ENCODE assay signal across 20 cellular contexts in the genomic region with DNA sequence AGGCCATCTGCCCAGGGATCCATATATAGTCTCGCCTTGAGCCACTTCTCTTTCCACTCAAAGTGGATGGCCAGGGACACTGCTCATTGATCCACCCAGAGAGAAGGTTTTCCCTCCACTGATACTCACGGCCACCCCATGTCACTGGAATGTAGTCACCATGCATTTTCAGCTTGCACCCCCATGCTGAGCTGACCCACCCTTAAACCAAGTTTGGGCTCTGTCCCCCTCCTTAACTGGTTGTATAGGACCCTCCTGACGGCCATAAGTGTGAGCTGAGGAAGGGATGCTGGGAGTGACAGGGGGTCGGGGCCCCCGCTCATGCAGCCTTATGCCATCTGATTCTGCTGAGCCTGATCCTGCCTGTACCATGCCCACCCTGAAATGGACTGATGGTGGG. TPM values are rescaled to one million over a fixed set of nuclear protein-coding genes. Genes with fewer than 3 reads are reported as not detected.
DNase-seq lines count a peak whose midpoint lies in the region; ATAC-seq, FAIRE-seq and TF ChIP-seq lines count a peak whose summit lies in the region.
"Had no signal": no experiment of that assay in that cellular context is flagged by ENCODE, and none has a peak within 500 bp of the region (broad histone marks: within the 10 kb centered on the region; RNA-seq: fewer than 3 reads in every experiment).

No MANE protein-coding gene starts in this region.

- peaks cover 13% of the 10 kb centered on the region for H3K36me3 Mint-ChIP-seq in T-helper 1 cell treated with Interleukin-12 subunit alpha and Interleukin-12 subunit beta and Interleukin-4 antibody, amounts not matched to agents 30 μg/mL and 1 μg/mL, for 36 hours (ENCODE audit: low read depth)
- H3K36me3 Mint-ChIP-seq in astrocyte (ENCODE audit: low read depth, unreplicated experiment) (peaks cover 5% of the 10 kb centered on the region), neural progenitor cell (no peaks in the 10 kb centered on the region)

- H3K4me3 ChIP-seq in astrocyte (ENCODE audit: insufficient read depth, low read depth, low read length) (no peak overlapping the region), neural progenitor cell (no peak overlapping the region)
- H3K4me3 ChIP-seq: A549, GM23338 had no signal

- no peak for TF ChIP-seq CTCF in astrocyte (IDR thresholded peaks at IDR 0.05; ENCODE audit: insufficient read depth, low read depth, low read length)
- TF ChIP-seq CTCF in neural progenitor cell (IDR thresholded peaks at IDR 0.05) = no peak

- H3K27ac Mint-ChIP-seq in T-helper 1 cell treated with Interleukin-12 subunit alpha and Interleukin-12 subunit beta and Interleukin-4 antibody, amounts not matched to agents 30 μg/mL and 1 μg/mL, for 36 hours = peak overlapping the region; percentile 39
- H3K27ac Mint-ChIP-seq in astrocyte (ENCODE audit: unreplicated experiment) = peak overlapping the region; percentile 71
- H3K27ac Mint-ChIP-seq in neural progenitor cell = peak overlapping the region; percentile 27
- H3K27ac Mint-ChIP-seq in stimulated activated naive CD8-positive, alpha-beta T cell treated with anti-CD3 and anti-CD28 coated beads, Interleukin-15, amount 100 ng/mL, for 72 hours = peak overlapping the region in 1 of 2 donors; percentile 55
- H3K27ac Mint-ChIP-seq: CD4-positive, alpha-beta T cell; GM23338 had no signal

- H3K79me2 ChIP-seq in astrocyte (ENCODE audit: insufficient read depth, low read length) = no peaks in the 10 kb centered on the region
- no peaks in the 10 kb centered on the region for H3K79me2 ChIP-seq in neural progenitor cell (ENCODE audit: low read depth)

- DNase-seq in T-helper 1 cell (no peak), astrocyte (ENCODE audit: low read depth) (no peak), neural progenitor cell (ENCODE audit: low spot score) (no peak), kidney tubule cell (ENCODE audit: low spot score) (no peak)
- no peak for DNase-seq in stimulated activated naive CD8-positive, alpha-beta T cell treated with anti-CD3 and anti-CD28 coated beads, Interleukin-15, amount 100 ng/mL, for 72 hours
- DNase-seq in stimulated activated CD4-positive, alpha-beta T cell treated with anti-CD3 and anti-CD28 coated beads, Interleukin-2, amount 100 ng/mL, for 24 hours = no peak
- DNase-seq: AML-193; Caco-2; CD4-positive, alpha-beta T cell; DMS79; GF-D8; HCEC 1CT had no signal

- H3K4me1 ChIP-seq in astrocyte (ENCODE audit: insufficient read depth, low read length) (peaks cover 5% of the 10 kb centered on the region), neural progenitor cell (peaks cover 16% of the 10 kb centered on the region)
- H3K4me1 ChIP-seq: A549, Caco-2 had no signal

- H3K27ac ChIP-seq in astrocyte (ENCODE audit: low read depth, low read length) = no peak overlapping the region
- no peak overlapping the region for H3K27ac ChIP-seq in neural progenitor cell
- H3K27ac ChIP-seq: 22Rv1, A549, C4-2B, HL-60 had no signal

- H3K4me1 Mint-ChIP-seq in T-helper 1 cell treated with Interleukin-12 subunit alpha and Interleukin-12 subunit beta and Interleukin-4 antibody, amounts not matched to agents 30 μg/mL and 1 μg/mL, for 36 hours (ENCODE audit: low read depth) = peaks cover 14% of the 10 kb centered on the region
- H3K4me1 Mint-ChIP-seq in astrocyte (ENCODE audit: low read depth, unreplicated experiment) = peaks cover 8% of the 10 kb centered on the region
- peaks cover 29% of the 10 kb centered on the region for H3K4me1 Mint-ChIP-seq in neural progenitor cell
- H3K4me1 Mint-ChIP-seq in stimulated activated naive CD8-positive, alpha-beta T cell treated with anti-CD3 and anti-CD28 coated beads, Interleukin-15, amount 100 ng/mL, for 72 hours = peaks cover 6% of the 10 kb centered on the region

- H3K9ac ChIP-seq in astrocyte (ENCODE audit: low read length) (no peak overlapping the region), neural progenitor cell (no peak overlapping the region)

- H3K36me3 ChIP-seq in astrocyte (ENCODE audit: insufficient read depth, low read length) = no peaks in the 10 kb centered on the region
- no peaks in the 10 kb centered on the region for H3K36me3 ChIP-seq in neural progenitor cell

- FAIRE-seq in astrocyte (lab: Jason Lieb, UNC) = no peak
- FAIRE-seq: A549, D721Med, H54 had no signal

- H3K27me3 ChIP-seq in astrocyte (ENCODE audit: insufficient read depth, low read length) = no peaks in the 10 kb centered on the region
- no peaks in the 10 kb centered on the region for H3K27me3 ChIP-seq in neural progenitor cell

- H2AFZ ChIP-seq in astrocyte (ENCODE audit: low read depth, low read length) = no peak overlapping the region
- no peak overlapping the region for H2AFZ ChIP-seq in neural progenitor cell (replicated peaks)
- H2AFZ ChIP-seq: GM23338 had no signal

- no peak overlapping the region for H3K4me2 ChIP-seq in astrocyte (ENCODE audit: low read length)
- H3K4me2 ChIP-seq in neural progenitor cell = no peak overlapping the region
- H3K4me2 ChIP-seq: A549, GM23338 had no signal

- no peaks in the 10 kb centered on the region for H3K27me3 Mint-ChIP-seq in T-helper 1 cell treated with Interleukin-12 subunit alpha and Interleukin-12 subunit beta and Interleukin-4 antibody, amounts not matched to agents 30 μg/mL and 1 μg/mL, for 36 hours (ENCODE audit: low read depth)
- peaks cover 13% of the 10 kb centered on the region for H3K27me3 Mint-ChIP-seq in astrocyte (ENCODE audit: low read depth, unreplicated experiment)
- H3K27me3 Mint-ChIP-seq in neural progenitor cell (ENCODE audit: insufficient read depth, low read depth) = peaks cover 18% of the 10 kb centered on the region
- no peaks in the 10 kb centered on the region for H3K27me3 Mint-ChIP-seq in stimulated activated naive CD8-positive, alpha-beta T cell treated with anti-CD3 and anti-CD28 coated beads, Interleukin-15, amount 100 ng/mL, for 72 hours
- H3K27me3 Mint-ChIP-seq: CD4-positive, alpha-beta T cell had no signal

- no peaks in the 10 kb centered on the region for H3K9me3 Mint-ChIP-seq in T-helper 1 cell treated with Interleukin-12 subunit alpha and Interleukin-12 subunit beta and Interleukin-4 antibody, amounts not matched to agents 30 μg/mL and 1 μg/mL, for 36 hours
- H3K9me3 Mint-ChIP-seq in astrocyte (ENCODE audit: unreplicated experiment) (no peaks in the 10 kb centered on the region), neural progenitor cell (no peaks in the 10 kb centered on the region)
- H3K9me3 Mint-ChIP-seq in stimulated activated naive CD8-positive, alpha-beta T cell treated with anti-CD3 and anti-CD28 coated beads, Interleukin-15, amount 100 ng/mL, for 72 hours = no peaks in the 10 kb centered on the region
- H3K9me3 Mint-ChIP-seq: CD4-positive, alpha-beta T cell; GM23338 had no signal

- no peaks in the 10 kb centered on the region for H4K20me1 ChIP-seq in astrocyte (ENCODE audit: insufficient read depth, low read length)
- no peaks in the 10 kb centered on the region for H4K20me1 ChIP-seq in neural progenitor cell (ENCODE audit: low read depth)

- H3K4me3 Mint-ChIP-seq in T-helper 1 cell treated with Interleukin-12 subunit alpha and Interleukin-12 subunit beta and Interleukin-4 antibody, amounts not matched to agents 30 μg/mL and 1 μg/mL, for 36 hours = no peak overlapping the region
- H3K4me3 Mint-ChIP-seq in astrocyte (ENCODE audit: unreplicated experiment) = no peak overlapping the region
- no peak overlapping the region for H3K4me3 Mint-ChIP-seq in neural progenitor cell
- H3K4me3 Mint-ChIP-seq in stimulated activated naive CD8-positive, alpha-beta T cell treated with anti-CD3 and anti-CD28 coated beads, Interleukin-15, amount 100 ng/mL, for 72 hours = no peak overlapping the region
- H3K4me3 Mint-ChIP-seq: CD4-positive, alpha-beta T cell; GM23338 had no signal

- no peak for ATAC-seq in stimulated activated naive CD8-positive, alpha-beta T cell treated with anti-CD3 and anti-CD28 coated beads, Interleukin-15, amount 100 ng/mL, for 72 hours
- ATAC-seq: A549, GM23338 had no signal

- no peaks in the 10 kb centered on the region for H3K9me3 ChIP-seq in astrocyte (ENCODE audit: insufficient read depth, low read depth, low read length)
- H3K9me3 ChIP-seq in neural progenitor cell (ENCODE audit: low read depth) = no peaks in the 10 kb centered on the region
- H3K9me3 ChIP-seq: A549, Caco-2 had no signal

- H3F3A ChIP-seq in neural progenitor cell (ENCODE audit: low read depth) = no peaks in the 10 kb centered on the region

RNA-seq across cellular contexts. Expression of gene SUMO4, which starts 25.7 kb away (rescaled TPM):
- total RNA-seq in astrocyte (1.4 and 1.6 TPM in 2 replicates), neural progenitor cell (ENCODE audit: low replicate concordance) (0.82 and 2.3 TPM in 2 replicates)

RNA-seq across cellular contexts. Expression of gene ZC3H12D, which starts 59.1 kb away (rescaled TPM):
- total RNA-seq in astrocyte = 0.05 and 0.10 TPM in 2 replicates
- 0.03 TPM in 1 of 2 replicates, not detected in the other for total RNA-seq in neural progenitor cell (ENCODE audit: low replicate concordance)
